Comparison of ENCODE assay signal across 8 cellular contexts in the genomic region with DNA sequence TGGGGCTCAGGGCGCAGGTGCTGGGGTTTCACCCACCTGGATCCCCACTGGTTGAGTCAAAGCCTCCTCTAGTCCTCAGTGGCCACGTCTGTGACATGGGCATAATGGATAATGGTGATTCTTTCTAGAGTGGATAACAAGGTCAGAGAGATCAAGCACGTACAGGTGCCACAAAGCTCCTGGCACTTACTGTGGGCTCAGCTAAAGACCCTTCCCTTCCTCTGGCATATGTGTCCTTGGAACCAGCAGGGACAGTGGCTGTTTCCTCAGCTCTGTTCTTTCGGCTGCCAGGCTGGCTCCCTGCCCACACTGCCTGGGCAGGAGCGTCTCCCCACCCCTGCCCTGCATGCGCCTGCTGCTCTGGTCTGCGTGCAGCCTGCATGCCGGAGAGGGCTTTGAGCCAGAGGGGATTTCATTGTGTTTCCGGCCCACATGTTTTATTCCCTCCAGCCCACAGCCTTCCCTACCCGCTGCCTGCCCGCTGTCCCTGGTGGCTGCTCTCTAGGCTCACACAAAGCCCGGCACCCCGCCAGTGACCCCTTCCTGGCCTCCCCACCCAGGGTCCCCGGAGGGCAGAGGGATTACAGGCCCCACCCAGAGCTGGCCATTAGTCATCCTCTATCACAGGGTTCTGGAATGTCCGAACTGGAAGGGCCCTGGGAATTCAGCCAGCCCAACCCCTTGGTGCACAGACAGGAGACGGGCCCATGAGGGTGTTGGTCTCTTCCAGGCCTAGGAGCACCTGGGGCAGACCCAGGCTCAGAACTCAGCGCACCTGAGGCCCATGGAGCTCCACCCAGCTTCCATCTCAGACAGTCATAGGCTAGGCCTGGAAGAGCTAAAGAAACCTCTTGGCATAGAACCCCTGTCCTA. TPM values are rescaled to one million over a fixed set of nuclear protein-coding genes. Genes with fewer than 3 reads are reported as not detected.
DNase-seq lines count a peak whose midpoint lies in the region; ATAC-seq lines count a peak whose summit lies in the region.

No MANE protein-coding gene starts in this region.

- no peaks in the 10 kb centered on the region for H3K4me1 ChIP-seq in HUES48 (ENCODE audit: control insufficient read depth, insufficient read depth, low read length)

- H3K9me3 ChIP-seq in HUES48 (ENCODE audit: control insufficient read depth, insufficient read depth, low read length) = no peaks in the 10 kb centered on the region

- DNase-seq in brain pericyte (ENCODE audit: low read depth, low spot score) (peak; percentile 79), kidney tubule cell (ENCODE audit: low spot score) (peak; percentile 96), NCI-H187 (lab: John Stamatoyannopoulos, UW) (no peak), activated gamma-delta T cell (lab: John Stamatoyannopoulos, UW) (no peak)

- no peak overlapping the region for H3K9ac ChIP-seq in HUES48 (ENCODE audit: low read depth, low read length)

- H3K4me3 ChIP-seq in HUES48 (ENCODE audit: low read depth, low read length) = no peak overlapping the region

- H3K27ac ChIP-seq in HUES48 (ENCODE audit: low read depth, low read length) = peak overlapping the region; percentile 36
- H3K27ac ChIP-seq in temporal lobe (ENCODE audit: low read depth, low read length) = peak overlapping the region; percentile 51

- H3K36me3 ChIP-seq in HUES48 (ENCODE audit: control insufficient read depth, insufficient read depth, low read length) = peaks cover 31% of the 10 kb centered on the region

- ATAC-seq in GM18520 (IDR thresholded peaks at IDR 0.05; ENCODE audit: unreplicated experiment) (no peak), HG03469 (IDR thresholded peaks at IDR 0.05; ENCODE audit: unreplicated experiment) (no peak)

- no peaks in the 10 kb centered on the region for H3K27me3 ChIP-seq in HUES48 (ENCODE audit: control insufficient read depth, insufficient read depth, low read length)

RNA-seq across cellular contexts. Expression of a gene that starts 55.3 kb away (rescaled TPM):
- total RNA-seq in temporal lobe = 4.7 TPM

RNA-seq across cellular contexts. Expression of a gene that starts 55.6 kb away (rescaled TPM):
- 22.6 TPM for total RNA-seq in temporal lobe

Comparison
In these comparisons a context has a peak if more than half of its experiments do, and no peak if none do; other contexts are left out.
1. DNase-seq: peak in brain pericyte (single experiment) and kidney tubule cell (single experiment); none in NCI-H187 (0 of 2) and activated gamma-delta T cell (single experiment).